ENCODE assay signal across 7 cellular contexts in genomic region chr11:74570266-74571061, GRCh38. TPM values are rescaled to one million over a fixed set of nuclear protein-coding genes. Genes with fewer than 3 reads are reported as not detected.
DNase-seq lines count a peak whose midpoint lies in the region; ATAC-seq, FAIRE-seq and TF ChIP-seq lines count a peak whose summit lies in the region.

No MANE protein-coding gene starts in this region.

- TF ChIP-seq POLR2A in H1 (IDR thresholded peaks at IDR 0.05; ENCODE audit: control extremely low read depth in 1 of 2, low read depth in 2 of 2, low read length in 2 of 2), result no peak

- H3K9ac ChIP-seq in H1 (replicated peaks in 1 of 4; ENCODE audit: extremely low read depth in 1 of 4, low read depth in 3 of 4, low read length in 3 of 4), result no peak overlapping the region

- no peak overlapping the region for H2BK120ac ChIP-seq in H1 (replicated peaks; ENCODE audit: low read depth, low read length)

- no peaks in the 10 kb centered on the region for H3K27me3 ChIP-seq in RWPE2 (ENCODE audit: insufficient read depth, poor library complexity, severe bottlenecking)
- no peaks in the 10 kb centered on the region for H3K27me3 ChIP-seq in H1 (replicated peaks in 1 of 4; ENCODE audit: control insufficient read depth in 3 of 4, extremely low read depth in 1 of 4, insufficient read depth in 3 of 4, low read length in 3 of 4)

- H3K4me2 ChIP-seq in H1 (ENCODE audit: insufficient read depth in 1 of 2, low read depth in 2 of 2, low read length in 2 of 2), result no peak overlapping the region

- TF ChIP-seq CTCF in LNCAP (IDR thresholded peaks at IDR 0.05) (peak; percentile 83), RWPE2 (IDR thresholded peaks at IDR 0.05; ENCODE audit: poor library complexity, severe bottlenecking) (peak; percentile 86), H1 (IDR thresholded peaks at IDR 0.05; ENCODE audit: control extremely low read depth in 1 of 3, insufficient read depth in 1 of 3, low read depth in 1 of 3, low read length in 3 of 3) (peak; percentile 13 to 81 (median 73))

- no peaks in the 10 kb centered on the region for H3K9me3 Mint-ChIP-seq in memory B cell

- peak; percentile 90 to 93 for TF ChIP-seq RAD21 in H1 (IDR thresholded peaks at IDR 0.05 in 1 of 2, conservative IDR thresholded peaks at IDR 0.05 in 1 of 2; ENCODE audit: low read depth in 2 of 2, low read length in 2 of 2)

- H4K8ac ChIP-seq in H1 (ENCODE audit: extremely low read depth, insufficient read depth, low read length), result no peak overlapping the region

- no peak overlapping the region for H3K14ac ChIP-seq in H1 (ENCODE audit: insufficient read length)

- H3K23me2 ChIP-seq in H1 (ENCODE audit: low read depth, low read length), result no peaks in the 10 kb centered on the region

- H3K27me3 Mint-ChIP-seq in memory B cell, result peaks cover 2% of the 10 kb centered on the region

- no peak overlapping the region for H2BK20ac ChIP-seq in H1 (ENCODE audit: low read length)

- no peak overlapping the region for H3K56ac ChIP-seq in H1 (replicated peaks; ENCODE audit: insufficient read length, low read depth, low read length)

- H3K27ac Mint-ChIP-seq in memory B cell, result no peak overlapping the region

- no peaks in the 10 kb centered on the region for H4K20me1 ChIP-seq in H1 (replicated peaks in 1 of 2; ENCODE audit: control insufficient read depth in 1 of 2, insufficient read depth in 2 of 2, low read length in 2 of 2)

- H3K4me1 ChIP-seq in RWPE2 (ENCODE audit: insufficient read depth, poor library complexity, severe bottlenecking), result no peaks in the 10 kb centered on the region
- H3K4me1 ChIP-seq in H1 (replicated peaks in 1 of 4; ENCODE audit: control insufficient read depth in 3 of 4, insufficient read depth in 4 of 4, low read length in 3 of 4), result no peaks in the 10 kb centered on the region

- H3K4me3 ChIP-seq in RWPE2 (ENCODE audit: severe bottlenecking) (no peak overlapping the region), H1 (ENCODE audit: extremely low read depth in 1 of 4, insufficient read depth in 2 of 4, low read depth in 3 of 4, low read length in 4 of 4) (no peak overlapping the region)

- H4K5ac ChIP-seq in H1 (ENCODE audit: insufficient read length, low read depth, low read length), result no peak overlapping the region

- no peaks in the 10 kb centered on the region for H3K4me1 Mint-ChIP-seq in memory B cell

- TF ChIP-seq EP300 in H1 (IDR thresholded peaks at IDR 0.05; ENCODE audit: borderline replicate concordance in 1 of 2, low read depth in 2 of 2, low read length in 2 of 2), result no peak

- no peak overlapping the region for H3K27ac ChIP-seq in RWPE2 (ENCODE audit: poor library complexity, severe bottlenecking)
- no peak overlapping the region for H3K27ac ChIP-seq in H1 (ENCODE audit: low read depth, low read length)

- no peaks in the 10 kb centered on the region for H3K36me3 Mint-ChIP-seq in memory B cell

- no peak overlapping the region for H3K23ac ChIP-seq in H1 (ENCODE audit: insufficient read length)

- H3K4me3 Mint-ChIP-seq in memory B cell, result no peak overlapping the region

- no peaks in the 10 kb centered on the region for H3K79me1 ChIP-seq in H1 (ENCODE audit: low read depth, low read length)

- no peak overlapping the region for H4K91ac ChIP-seq in H1 (replicated peaks; ENCODE audit: insufficient read length, low read length)

- DNase-seq in G401 (ENCODE audit: low spot score) (peak; percentile 40), RWPE2 (ENCODE audit: low spot score) (no peak), H1 (ENCODE audit: low read depth in 1 of 2, low spot score in 2 of 2) (peak in 1 of 2 experiments; percentile 50), memory B cell (ENCODE audit: low spot score in 2 of 2) (peak in 1 of 2 donors; percentile 15)

- no peak overlapping the region for H2AFZ ChIP-seq in H1 (ENCODE audit: low read length)

- no peak overlapping the region for H2AK5ac ChIP-seq in H1 (ENCODE audit: low read depth, low read length)

- H3K4ac ChIP-seq in H1 (replicated peaks; ENCODE audit: insufficient read length, low read depth, low read length), result no peak overlapping the region

- H2BK5ac ChIP-seq in H1 (ENCODE audit: low read depth, low read length), result no peak overlapping the region

- FAIRE-seq in H1 (lab: Jason Lieb, UNC), result peak; percentile 65

- peak; percentile 89 for ATAC-seq in RWPE2 (ENCODE audit: low read depth)
- ATAC-seq in memory B cell (ENCODE audit: low read depth), result peak; percentile 41
- ATAC-seq in GM18870 (IDR thresholded peaks at IDR 0.05; ENCODE audit: unreplicated experiment), result no peak
- no peak for ATAC-seq in HG03159 (IDR thresholded peaks at IDR 0.05; ENCODE audit: unreplicated experiment)

- H3K9me3 ChIP-seq in RWPE2 (ENCODE audit: severe bottlenecking) (no peaks in the 10 kb centered on the region), H1 (ENCODE audit: insufficient read depth in 2 of 2, low read depth in 1 of 2, low read length in 1 of 2) (no peaks in the 10 kb centered on the region)

- 66% methylated on average over 8 of the region's 8 CpGs; no CpG with 5 or more reads in 1 of the 2 experiments for WGBS in H1 (ENCODE audit: extremely low coverage in 1 of 2, insufficient coverage in 1 of 2, insufficient read length in 1 of 2, insufficient replicate concordance in 2 of 2, low coverage in 1 of 2, low lambda C conversion rate in 2 of 2, missing lambda C conversion rate in 1 of 2), 2 experiments

- no peak overlapping the region for H3K18ac ChIP-seq in H1 (ENCODE audit: extremely low read depth, low read length)

- no peaks in the 10 kb centered on the region for H3K79me2 ChIP-seq in H1 (ENCODE audit: control insufficient read depth in 1 of 2, insufficient read depth in 2 of 2, low read length in 2 of 2)

- CTCF ChIA-PET in H1 (lab: Charles Lee; ENCODE audit: partially characterized antibody), result interaction anchor here (0.6 to 11.0 kb wide), 40 partner anchors 9 to 320 kb away, joined by 3 to 291 read pairs (median 4); partner anchors contain the start of genes KCNE3 and LIPT2

- H2BK15ac ChIP-seq in H1 (ENCODE audit: low read length), result no peak overlapping the region

- H2BK12ac ChIP-seq in H1 (ENCODE audit: low read depth, low read length), result no peak overlapping the region

- H3K36me3 ChIP-seq in RWPE2 (ENCODE audit: low read depth) (no peaks in the 10 kb centered on the region), H1 (ENCODE audit: control insufficient read depth in 2 of 4, insufficient read depth in 4 of 4, low read length in 3 of 4) (no peaks in the 10 kb centered on the region)

- POLR2A ChIA-PET in H1 (lab: Charles Lee; ENCODE audit: partially characterized antibody), result interaction anchor here (2.5 kb wide), 1 partner anchor 117 kb away, joined by 8 read pairs; no protein-coding TSS in a partner anchor

- in situ Hi-C loops in G401 (cut with HindIII; ENCODE audit: low sequenced_read_pairs), result no loop called here

TF ChIP-seq in H1, 55 proteins besides CTCF, POLR2A, EP300 and RAD21:
- TF ChIP-seq USF2 (IDR thresholded peaks at IDR 0.05; ENCODE audit: low read length), result no peak
- no peak for TF ChIP-seq SIX5 (IDR thresholded peaks at IDR 0.05; ENCODE audit: low read depth, low read length)
- TF ChIP-seq BACH1 (IDR thresholded peaks at IDR 0.05; ENCODE audit: low read length), result no peak
- TF ChIP-seq CHD1 (IDR thresholded peaks at IDR 0.05; ENCODE audit: low read depth, low read length), result no peak
- no peak for TF ChIP-seq CREB1 (IDR thresholded peaks at IDR 0.05)
- TF ChIP-seq EGR1 (IDR thresholded peaks at IDR 0.05; ENCODE audit: borderline replicate concordance, low read depth, low read length), result no peak
- TF ChIP-seq SRF (IDR thresholded peaks at IDR 0.05; ENCODE audit: low read depth, low read length), result no peak
- no peak for TF ChIP-seq TCF12 (IDR thresholded peaks at IDR 0.05; ENCODE audit: low read depth, low read length)
- no peak for TF ChIP-seq ATF2 (IDR thresholded peaks at IDR 0.05; ENCODE audit: low read length)
- no peak for TF ChIP-seq TBP (IDR thresholded peaks at IDR 0.05; ENCODE audit: low read depth, low read length)
- TF ChIP-seq ASH2L (IDR thresholded peaks at IDR 0.05; ENCODE audit: low read length), result no peak
- no peak for TF ChIP-seq PHF8 (conservative IDR thresholded peaks at IDR 0.05; ENCODE audit: low read depth, low read length)

RNA-seq across cellular contexts. Expression of gene POLD3, which starts 21.9 kb away (rescaled TPM):
- total RNA-seq in G401 (2014; rRNA removed; shearing (Covaris generic)), result 15.6 and 30.7 TPM in 2 replicates
- total RNA-seq in H1 (2021; fragmentation: NEBNext Ultra II Directional; extraction: Animal tissue kit (Norgen Biotek cat#: 25700)), result 29.3 and 30.5 TPM in 2 replicates
- 10.1 and 18.1 TPM in 2 replicates for polyA plus RNA-seq in H1 (2011; rRNA removed)
- polyA plus RNA-seq in H1 (2011; cell fraction: cytosol; rRNA removed), result 17.7 TPM
- polyA plus RNA-seq in H1 (2011; cell fraction: nucleus; rRNA removed), result 24.2 TPM
- polyA plus RNA-seq in H1 (2012, experiment 1 of 2), result 18.1 to 23.5 TPM (median 20.9 TPM) in 4 replicates
- polyA plus RNA-seq in H1 (2012, experiment 2 of 2), result 2.9 TPM
- 22.9 TPM for polyA plus RNA-seq in H1 (2013, experiment 1 of 2)
- 20.5 TPM for polyA plus RNA-seq in H1 (2013, experiment 2 of 2)
- polyA minus RNA-seq in H1 (2011; rRNA and poly(A)+ RNA removed), result 51.1 and 81.0 TPM in 2 replicates
- 12.4 TPM for polyA minus RNA-seq in H1 (2011; cell fraction: cytosol; rRNA and poly(A)+ RNA removed)
- polyA minus RNA-seq in H1 (2011; cell fraction: nucleus; rRNA and poly(A)+ RNA removed), result 35.9 TPM

Comparison
In these comparisons a context has a peak if more than half of its experiments do, and no peak if none do; other contexts are left out.
1. ATAC-seq: peak in RWPE2 (single experiment) and memory B cell (single experiment); none in GM18870 (single experiment) and HG03159 (single experiment).
2. Peak in every context shown above with its lines, with median percentiles within 50 percentile points of each other: CTCF ChIP-seq.